In genomic region chr17:75601057-75601987, GRCh38 we compare ENCODE assay signal across 1 cellular context.
TF ChIP-seq lines count a peak whose summit lies in the region.

No MANE protein-coding gene starts in this region.

TF ChIP-seq in GM23338, 12 proteins besides CTCF, POLR2A, EP300 and RAD21 (continued from another document):
- TF ChIP-seq ZNF462 (CRISPR knock-in tag; IDR thresholded peaks at IDR 0.05) (no peak), STAT1 (IDR thresholded peaks at IDR 0.05; ENCODE audit: unreplicated experiment) (no peak), POLR2AphosphoS5 (IDR thresholded peaks at IDR 0.05; ENCODE audit: low read depth) (no peak), EZH2 (IDR thresholded peaks at IDR 0.05; ENCODE audit: low read depth, unreplicated experiment) (no peak), JUNB (IDR thresholded peaks at IDR 0.05; ENCODE audit: unreplicated experiment) (no peak), CREB1 (CRISPR knock-in tag; IDR thresholded peaks at IDR 0.05; ENCODE audit: low read depth) (no peak), EZH2phosphoT487 (IDR thresholded peaks at IDR 0.05; ENCODE audit: unreplicated experiment) (no peak)
